In genomic region chr19:40424637-40425449, GRCh38 we compare ENCODE assay signal across 8 cellular contexts. TPM values are rescaled to one million over a fixed set of nuclear protein-coding genes. Genes with fewer than 3 reads are reported as not detected.
DNase-seq lines count a peak whose midpoint lies in the region; ATAC-seq and TF ChIP-seq lines count a peak whose summit lies in the region.

No MANE protein-coding gene starts in this region.

- ATAC-seq in HG03196 (IDR thresholded peaks at IDR 0.05; ENCODE audit: unreplicated experiment), result no peak

- H3K9me3 ChIP-seq in endocrine pancreas (ENCODE audit: control insufficient read depth, low read length), result no peaks in the 10 kb centered on the region

- H3K36me3 ChIP-seq in endocrine pancreas (ENCODE audit: control insufficient read depth, insufficient read depth, low read length), result no peaks in the 10 kb centered on the region

- POLR2A ChIA-PET in RWPE1 (lab: Yijun Ruan, JAX; ENCODE audit: low non-redundant PET), result interaction anchor here (0.5 to 0.8 kb wide), 3 partner anchors 80 to 950 kb away, joined by 3 to 4 read pairs (median 4); no protein-coding TSS in a partner anchor

- DNase-seq in DMS53 (lab: John Stamatoyannopoulos, UW) (peak; percentile 54), DMS53 treated with DMSO at 0.1 percent for 48 hours (lab: John Stamatoyannopoulos, UW; ENCODE audit: unreplicated experiment) (no peak), RWPE1 (ENCODE audit: low spot score) (no peak), myocyte (ENCODE audit: low read depth) (peak; percentile 68), NCI-H345 (lab: John Stamatoyannopoulos, UW) (no peak), epidermal melanocyte (ENCODE audit: insufficient read length, low spot score) (no peak)

- H3K27ac ChIP-seq in RWPE1, result peak overlapping the region; percentile 99

- no peaks in the 10 kb centered on the region for H3K4me1 ChIP-seq in endocrine pancreas (ENCODE audit: control insufficient read depth, insufficient read depth, low read length)

- peak overlapping the region; percentile 91 for H3K4me3 ChIP-seq in endocrine pancreas (ENCODE audit: control insufficient read depth, insufficient read depth, low read length)

- peak overlapping the region; percentile 50 for H3K9ac ChIP-seq in endocrine pancreas (ENCODE audit: control insufficient read depth, insufficient read depth, low read length)

- no peaks in the 10 kb centered on the region for H3K27me3 ChIP-seq in endocrine pancreas (ENCODE audit: control insufficient read depth, insufficient read depth, low read length)

- CTCF ChIA-PET in RWPE1 (lab: Yijun Ruan, JAX), result interaction anchor here (0.6 to 1.1 kb wide), 3 partner anchors 9 to 119 kb away, joined by 3 to 4 read pairs (median 3); no protein-coding TSS in a partner anchor

- peak; percentile 77; the same call in 1 of the 2 replicates for TF ChIP-seq CTCF in RWPE1 (conservative IDR thresholded peaks at IDR 0.05; ENCODE audit: low read depth)

RNA-seq across cellular contexts. Expression of gene SERTAD1, which starts 0.9 kb away (rescaled TPM):
- 12.9 and 23.0 TPM in 2 replicates for total RNA-seq in myocyte
- polyA plus RNA-seq in myocyte (2012), result 21.1 TPM

RNA-seq across cellular contexts. Expression of gene PRX, which starts 11.7 kb away (rescaled TPM):
- 2.6 and 2.8 TPM in 2 replicates for total RNA-seq in myocyte
- polyA plus RNA-seq in myocyte (2012), result 3.6 TPM

RNA-seq across cellular contexts. Expression of gene SERTAD3, which starts 19.3 kb away (rescaled TPM):
- total RNA-seq in myocyte, result 28.1 and 35.2 TPM in 2 replicates
- 42.8 TPM for polyA plus RNA-seq in myocyte (2012)

RNA-seq across cellular contexts. Expression of gene HIPK4, which starts 34.9 kb away (rescaled TPM):
- total RNA-seq in myocyte, result 0.05 and 0.26 TPM in 2 replicates
- 0.59 TPM for polyA plus RNA-seq in myocyte (2012)

RNA-seq across cellular contexts. Expression of gene BLVRB, which starts 40.7 kb away (rescaled TPM):
- total RNA-seq in myocyte, result 75.8 and 76.3 TPM in 2 replicates
- polyA plus RNA-seq in myocyte (2012), result 101 TPM

Comparison
In these comparisons a context has a peak if more than half of its experiments do, and no peak if none do; other contexts are left out.
1. DNase-seq: peak in DMS53 (single experiment) and myocyte (single experiment); none in DMS53 treated with DMSO at 0.1 percent for 48 hours (single experiment), RWPE1 (single experiment), NCI-H345 (single experiment) and epidermal melanocyte (single experiment).